Comparison of ENCODE assay signal across 33 cellular contexts in the genomic region with DNA sequence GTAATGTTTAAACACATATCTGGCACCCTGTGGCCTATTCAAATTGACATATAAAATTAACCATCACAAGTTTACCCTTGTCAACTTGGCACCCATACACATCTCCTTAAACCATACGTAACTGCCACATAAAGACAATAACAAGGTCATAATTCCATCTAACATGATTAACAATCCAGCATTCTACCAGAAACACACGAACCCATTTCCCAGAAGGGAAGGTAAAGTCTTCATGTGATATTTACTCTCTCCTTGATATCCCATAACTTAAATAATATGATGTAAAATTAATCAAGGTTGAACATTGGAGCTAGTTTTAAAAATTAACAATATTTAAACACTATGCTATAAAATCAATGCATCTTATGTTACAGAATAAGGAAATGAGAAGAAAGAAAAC.
"Had no signal": no experiment of that assay in that cellular context is flagged by ENCODE, and none has a peak within 500 bp of the region (broad histone marks: within the 10 kb centered on the region; RNA-seq: fewer than 3 reads in every experiment).

No MANE protein-coding gene starts in this region.

- H3K27ac Mint-ChIP-seq: activated CD4-positive, alpha-beta memory T cell treated with anti-CD3 and anti-CD28 coated beads, Interleukin-2, amount 10 ng/mL, durations not matched to agents 7 days and 5 days; activated CD4-positive, alpha-beta T cell treated with anti-CD3 and anti-CD28 coated beads for 36 hours; activated CD4-positive, alpha-beta T cell treated with anti-CD3 and anti-CD28 coated beads, Interleukin-2, amount 10 ng/mL, durations not matched to agents 24 days and 14 days; activated naive CD8-positive, alpha-beta T cell; activated T-cell treated with anti-CD3 and anti-CD28 coated beads, Interleukin-2, amount 50 U/mL, for 24 hours; activated T-cell treated with anti-CD3 and anti-CD28 coated beads, Interleukin-2, amount 50 U/mL, for 72 hours; effector memory CD8-positive, alpha-beta T cell; T-helper 17 cell; T-helper 2 cell treated with Interferon-gamma antibody and Interleukin-4, amounts not matched to agents 5 μg/mL and 100 μg/mL, for 36 hours had no signal

- H3K4me3 Mint-ChIP-seq: activated CD4-positive, alpha-beta memory T cell treated with anti-CD3 and anti-CD28 coated beads, Interleukin-2, amount 10 ng/mL, durations not matched to agents 7 days and 5 days; activated CD4-positive, alpha-beta T cell treated with anti-CD3 and anti-CD28 coated beads for 36 hours; activated CD4-positive, alpha-beta T cell treated with anti-CD3 and anti-CD28 coated beads, Interleukin-2, amount 10 ng/mL, durations not matched to agents 24 days and 14 days; activated naive CD8-positive, alpha-beta T cell; activated T-cell treated with anti-CD3 and anti-CD28 coated beads, Interleukin-2, amount 50 U/mL, for 24 hours; activated T-cell treated with anti-CD3 and anti-CD28 coated beads, Interleukin-2, amount 50 U/mL, for 72 hours; effector memory CD8-positive, alpha-beta T cell; T-helper 17 cell; T-helper 2 cell treated with Interferon-gamma antibody and Interleukin-4, amounts not matched to agents 5 μg/mL and 100 μg/mL, for 36 hours had no signal

- H3K9me3 ChIP-seq: esophagus muscularis mucosa, gastroesophageal sphincter, heart right ventricle had no signal

- H3K36me3 ChIP-seq: esophagus muscularis mucosa, gastroesophageal sphincter, heart right ventricle, WERI-Rb-1 had no signal

- DNase-seq: activated CD4-positive, alpha-beta memory T cell treated with anti-CD3 and anti-CD28 coated beads, Interleukin-2, amount 10 ng/mL, durations not matched to agents 7 days and 5 days; activated CD4-positive, alpha-beta T cell treated with anti-CD3 and anti-CD28 coated beads for 36 hours; activated CD4-positive, alpha-beta T cell treated with anti-CD3 and anti-CD28 coated beads, Interleukin-2, amount 10 ng/mL, durations not matched to agents 24 days and 14 days; activated CD4-positive, alpha-beta T cell treated with anti-CD3 and anti-CD28 coated beads, Interleukin-2, amount 50 U/mL, for 4 hours; activated CD4-positive, CD25-positive, alpha-beta regulatory T cell; activated CD4-positive, CD25-positive, alpha-beta regulatory T cell treated with anti-CD3 and anti-CD28 coated beads, Interleukin-2, amount 50 U/mL, for 72 hours; activated CD8-positive, alpha-beta memory T cell treated with anti-CD3 and anti-CD28 coated beads, Interleukin-2, amount 50 U/mL, for 48 hours; activated gamma-delta T cell; activated naive CD4-positive, alpha-beta T cell; activated naive CD4-positive, alpha-beta T cell treated with anti-CD3 and anti-CD28 coated beads, Interleukin-2, amount 50 U/mL, for 16 hours; activated T-cell treated with anti-CD3 and anti-CD28 coated beads for 4 hours; activated T-cell treated with anti-CD3 and anti-CD28 coated beads, Interleukin-2, amount 50 U/mL, for 24 hours; activated T-cell treated with anti-CD3 and anti-CD28 coated beads, Interleukin-2, amount 50 U/mL, for 72 hours; amniotic stem cell; anterior cingulate cortex; caudate nucleus; cortex of kidney; dermis blood vessel endothelial cell; effector CD4-positive, alpha-beta T cell; effector memory CD8-positive, alpha-beta T cell; erythroblast; foreskin melanocyte; heart right ventricle; T-helper 1 cell; T-helper 17 cell; T1000; WERI-Rb-1 had no signal

- ATAC-seq: activated CD4-positive, alpha-beta T cell treated with anti-CD3 and anti-CD28 coated beads for 36 hours; activated T-cell treated with anti-CD3 and anti-CD28 coated beads, Interleukin-2, amount 50 U/mL, for 72 hours; effector memory CD8-positive, alpha-beta T cell; gastroesophageal sphincter; heart right ventricle; T-helper 17 cell had no signal

- H3K4me3 ChIP-seq: esophagus muscularis mucosa, gastroesophageal sphincter, heart right ventricle had no signal

- H3K4me1 Mint-ChIP-seq: activated CD4-positive, alpha-beta memory T cell treated with anti-CD3 and anti-CD28 coated beads, Interleukin-2, amount 10 ng/mL, durations not matched to agents 7 days and 5 days; activated CD4-positive, alpha-beta T cell treated with anti-CD3 and anti-CD28 coated beads for 36 hours; activated CD4-positive, alpha-beta T cell treated with anti-CD3 and anti-CD28 coated beads, Interleukin-2, amount 10 ng/mL, durations not matched to agents 24 days and 14 days; T-helper 17 cell had no signal

- H3K27me3 ChIP-seq: esophagus muscularis mucosa, gastroesophageal sphincter, heart right ventricle had no signal

- H3K9me3 Mint-ChIP-seq: activated CD4-positive, alpha-beta memory T cell treated with anti-CD3 and anti-CD28 coated beads, Interleukin-2, amount 10 ng/mL, durations not matched to agents 7 days and 5 days; activated CD4-positive, alpha-beta T cell treated with anti-CD3 and anti-CD28 coated beads, Interleukin-2, amount 10 ng/mL, durations not matched to agents 24 days and 14 days; activated T-cell treated with anti-CD3 and anti-CD28 coated beads, Interleukin-2, amount 50 U/mL, for 24 hours; activated T-cell treated with anti-CD3 and anti-CD28 coated beads, Interleukin-2, amount 50 U/mL, for 72 hours; effector memory CD8-positive, alpha-beta T cell; T-helper 2 cell treated with Interferon-gamma antibody and Interleukin-4, amounts not matched to agents 5 μg/mL and 100 μg/mL, for 36 hours had no signal

- FAIRE-seq: astrocyte, colon had no signal

- H3K36me3 Mint-ChIP-seq: activated naive CD8-positive, alpha-beta T cell had no signal

- H3K27me3 Mint-ChIP-seq: activated CD4-positive, alpha-beta memory T cell treated with anti-CD3 and anti-CD28 coated beads, Interleukin-2, amount 10 ng/mL, durations not matched to agents 7 days and 5 days; activated T-cell treated with anti-CD3 and anti-CD28 coated beads, Interleukin-2, amount 50 U/mL, for 24 hours; effector memory CD8-positive, alpha-beta T cell; T-helper 17 cell had no signal

- H3K27ac ChIP-seq: esophagus muscularis mucosa, gastroesophageal sphincter, heart right ventricle, WERI-Rb-1 had no signal

- H3K4me1 ChIP-seq: esophagus muscularis mucosa, gastroesophageal sphincter had no signal
